Comparison of ENCODE assay signal across 12 cellular contexts in the genomic region with DNA sequence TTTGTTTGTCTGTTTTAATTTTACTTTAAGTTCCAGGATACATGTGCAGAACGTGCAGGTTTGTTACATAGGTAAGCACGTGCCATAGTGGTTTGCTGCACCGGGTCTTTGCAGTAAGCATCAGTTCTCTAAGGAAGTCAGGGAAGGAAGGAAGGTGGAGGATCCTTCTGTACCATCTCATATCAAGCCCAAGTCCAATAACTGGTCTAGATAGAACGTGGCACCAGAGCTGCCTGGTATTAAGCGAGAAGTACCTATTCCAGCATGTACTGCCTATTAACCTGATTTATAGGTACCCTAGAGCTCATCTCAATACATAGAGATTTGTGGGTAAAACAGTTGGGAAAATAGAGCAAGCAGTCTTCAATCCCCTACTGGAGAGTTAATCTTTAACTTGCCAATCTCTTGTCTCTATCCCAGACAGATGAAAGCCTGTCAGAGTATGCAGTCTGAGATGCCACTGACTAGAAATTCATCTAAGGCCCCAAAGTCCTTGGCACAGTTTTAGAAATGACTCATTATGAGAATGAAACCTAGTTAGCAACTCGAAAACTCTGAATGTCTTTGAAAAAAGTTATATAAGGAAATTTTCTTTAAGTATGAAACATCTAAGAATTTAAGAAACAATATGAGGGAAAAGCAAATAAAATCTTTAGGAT.
DNase-seq lines count a peak whose midpoint lies in the region; ATAC-seq and TF ChIP-seq lines count a peak whose summit lies in the region.
"Had no signal": no experiment of that assay in that cellular context is flagged by ENCODE, and none has a peak within 500 bp of the region (broad histone marks: within the 10 kb centered on the region; RNA-seq: fewer than 3 reads in every experiment).

No MANE protein-coding gene starts in this region.

- TF ChIP-seq CTCF in KMS-11 (conservative IDR thresholded peaks at IDR 0.05; ENCODE audit: low read depth, low read length) (no peak), foreskin fibroblast (IDR thresholded peaks at IDR 0.05; ENCODE audit: low read depth, low read length) (no peak)

- DNase-seq in foreskin fibroblast (peak; percentile 3 to 37), cardiac septum (ENCODE audit: low spot score) (no peak), medulla oblongata (ENCODE audit: extremely low spot score) (no peak), germinal center (ENCODE audit: low spot score) (no peak)
- DNase-seq: SIG-M5, sigmoid colon, tibial artery had no signal

- ATAC-seq in GM18502 (IDR thresholded peaks at IDR 0.05; ENCODE audit: poor library complexity, unreplicated experiment) = peak; percentile 87
- peak; percentile 74 for ATAC-seq in GM21717 (IDR thresholded peaks at IDR 0.05; ENCODE audit: unreplicated experiment)
- ATAC-seq in GM21737 (IDR thresholded peaks at IDR 0.05; ENCODE audit: unreplicated experiment) = no peak

- peak overlapping the region; percentile 83 for H3K4me2 ChIP-seq in KMS-11
- H3K4me2 ChIP-seq: BLaER1 had no signal

- no peak overlapping the region for H3K9ac ChIP-seq in KMS-11
- H3K9ac ChIP-seq: BLaER1 had no signal

- no peaks in the 10 kb centered on the region for H3K36me3 ChIP-seq in KMS-11 (ENCODE audit: insufficient read depth)
- H3K36me3 ChIP-seq: BLaER1, sigmoid colon, tibial artery had no signal

- no peaks in the 10 kb centered on the region for H4K20me1 ChIP-seq in KMS-11 (ENCODE audit: insufficient read depth)
- H4K20me1 ChIP-seq: BLaER1 had no signal

- intact Hi-C loops in cardiac septum (cut with DNase I) = no loop called here

- H2AFZ ChIP-seq in KMS-11 (ENCODE audit: low read depth) = no peak overlapping the region

- no peak overlapping the region for H3K4me3 ChIP-seq in KMS-11 (IDR thresholded peaks at IDR 0.05; ENCODE audit: insufficient read depth, low read depth, low read length)
- H3K4me3 ChIP-seq in foreskin fibroblast (ENCODE audit: low read depth in 1 of 2, low read length in 2 of 2) = no peak overlapping the region
- H3K4me3 ChIP-seq: BLaER1, sigmoid colon, tibial artery had no signal

- peak overlapping the region; percentile 38 for H3K27ac ChIP-seq in KMS-11
- H3K27ac ChIP-seq: BLaER1, sigmoid colon, tibial artery had no signal

- no peaks in the 10 kb centered on the region for H3K27me3 ChIP-seq in KMS-11 (ENCODE audit: insufficient read depth, low read depth)
- H3K27me3 ChIP-seq: BLaER1 had no signal

- H3K79me2 ChIP-seq in KMS-11 (ENCODE audit: insufficient read depth, low read depth) = no peaks in the 10 kb centered on the region

- H3K4me1 ChIP-seq in KMS-11 (ENCODE audit: low read depth, poor library complexity, severe bottlenecking) = peaks cover 56% of the 10 kb centered on the region
- H3K4me1 ChIP-seq: BLaER1, tibial artery had no signal

Comparison
In these comparisons a context has a peak if more than half of its experiments do, and no peak if none do; other contexts are left out.
1. DNase-seq: peak in foreskin fibroblast (2 of 2); none in cardiac septum (single experiment), medulla oblongata (single experiment) and germinal center (single experiment).